In the genomic region with DNA sequence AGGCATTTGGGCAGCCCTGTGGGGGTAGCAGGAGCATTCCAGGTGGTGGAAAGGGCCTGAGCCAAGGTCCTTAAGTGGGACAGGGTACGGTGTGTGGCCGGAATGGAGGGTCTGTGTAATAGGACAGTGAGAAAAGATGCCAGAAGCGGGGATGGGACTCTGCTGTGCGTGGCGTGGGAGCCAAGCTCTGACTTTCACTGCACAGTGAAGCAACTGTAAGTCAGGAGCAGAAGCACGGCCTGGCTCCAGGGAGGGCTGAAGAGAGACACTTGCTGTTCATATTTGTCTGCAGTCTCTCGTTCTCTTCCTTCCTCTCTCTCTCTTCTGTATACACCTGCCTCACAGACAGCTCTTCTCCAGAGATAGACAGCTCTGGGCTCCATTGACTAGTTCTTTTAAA, we compare ENCODE assay signal across 12 cellular contexts. TPM values are rescaled to one million over a fixed set of nuclear protein-coding genes. Genes with fewer than 3 reads are reported as not detected.
A peak's percentile ranks its signal among the peaks of the same experiment; 100 is the strongest.
DNase-seq lines count a peak whose midpoint lies in the region; ATAC-seq and TF ChIP-seq lines count a peak whose summit lies in the region.
"Had no signal": no experiment of that assay in that cellular context is flagged by ENCODE, and none has a peak within 500 bp of the region (broad histone marks: within the 10 kb centered on the region; RNA-seq: fewer than 3 reads in every experiment).

No MANE protein-coding gene starts in this region.

- H3K27ac Mint-ChIP-seq in activated CD8-positive, alpha-beta T cell treated with anti-CD3 and anti-CD28 coated beads for 36 hours = peak overlapping the region; percentile 80
- peak overlapping the region; percentile 52 to 87 (median 78) for H3K27ac Mint-ChIP-seq in immature natural killer cell

- TF ChIP-seq EP300 in stomach (IDR thresholded peaks at IDR 0.05) = no peak

- no peaks in the 10 kb centered on the region for H3K27me3 Mint-ChIP-seq in activated CD8-positive, alpha-beta T cell treated with anti-CD3 and anti-CD28 coated beads for 36 hours
- peaks cover 9 to 20% (median 12%) of the 10 kb centered on the region in 3 donors for H3K27me3 Mint-ChIP-seq in immature natural killer cell (ENCODE audit: low read depth in 3 of 3)

- H3K36me3 ChIP-seq in stomach = no peaks in the 10 kb centered on the region
- H3K36me3 ChIP-seq: adrenal gland had no signal

- peak; percentile 60 for DNase-seq in activated CD8-positive, alpha-beta memory T cell treated with anti-CD3 and anti-CD28 coated beads, Interleukin-2, amount 50 U/mL, for 48 hours
- DNase-seq in activated CD8-positive, alpha-beta memory T cell treated with anti-CD3 and anti-CD28 coated beads for 24 hours = no peak
- DNase-seq in activated CD8-positive, alpha-beta T cell treated with anti-CD3 and anti-CD28 coated beads for 36 hours = peak; percentile 28
- DNase-seq in immature natural killer cell (no peak), stomach (no peak), HuH-7.5 (ENCODE audit: low spot score) (no peak), amniotic stem cell (lab: John Stamatoyannopoulos, UW) (no peak), NCI-H2171 treated with DMSO at 0.1 percent for 48 hours (lab: John Stamatoyannopoulos, UW) (no peak)
- DNase-seq: foreskin keratinocyte, NCI-H1694 had no signal

- peaks cover 58% of the 10 kb centered on the region for H3K4me1 Mint-ChIP-seq in activated CD8-positive, alpha-beta T cell treated with anti-CD3 and anti-CD28 coated beads for 36 hours (ENCODE audit: low read depth)
- H3K4me1 Mint-ChIP-seq in immature natural killer cell = peaks cover 58 to 60% of the 10 kb centered on the region in 2 donors

- peaks cover 13 to 66% (median 40%) of the 10 kb centered on the region in 4 donors for H3K4me1 ChIP-seq in stomach

- POLR2A ChIA-PET in activated CD8-positive, alpha-beta T cell treated with anti-CD3 and anti-CD28 coated beads for 36 hours (lab: Charles Lee) = no interaction called here

- H3K4me3 ChIP-seq in stomach = peak overlapping the region; percentile 73 to 96 (median 88)

- H3K9me3 Mint-ChIP-seq in activated CD8-positive, alpha-beta T cell treated with anti-CD3 and anti-CD28 coated beads for 36 hours = no peaks in the 10 kb centered on the region
- H3K9me3 Mint-ChIP-seq in immature natural killer cell = no peaks in the 10 kb centered on the region

- WGBS in stomach, 5 donors = 68 to 77% (median 72%) methylated on average over 7 of the region's 7 CpGs

- H3K27me3 ChIP-seq in stomach = no peaks in the 10 kb centered on the region
- H3K27me3 ChIP-seq: adrenal gland, foreskin keratinocyte, SJSA1 had no signal

- peak overlapping the region; percentile 81 for H3K4me3 Mint-ChIP-seq in activated CD8-positive, alpha-beta T cell treated with anti-CD3 and anti-CD28 coated beads for 36 hours
- H3K4me3 Mint-ChIP-seq in immature natural killer cell = peak overlapping the region; percentile 88 to 90 (median 89)

- intact Hi-C loops in activated CD8-positive, alpha-beta T cell treated with anti-CD3 and anti-CD28 coated beads for 36 hours (cut with micrococcal nuclease) = loop anchor here (5.0 kb wide), 1 partner anchor 71 kb away; a partner anchor contains a TSS
- intact Hi-C loops in stomach (cut with DNase I; ENCODE audit: low total_unique reads) = loop anchor here (10.0 kb wide), 1 partner anchor 88 kb away; no protein-coding TSS in a partner anchor

- no peaks in the 10 kb centered on the region for H3K9me3 ChIP-seq in stomach
- H3K9me3 ChIP-seq: adrenal gland, SJSA1 had no signal

- peak overlapping the region in 3 of 5 donors; percentile 18 to 96 (median 95) for H3K27ac ChIP-seq in stomach
- H3K27ac ChIP-seq: foreskin keratinocyte, SJSA1 had no signal

- CTCF ChIA-PET in activated CD8-positive, alpha-beta T cell treated with anti-CD3 and anti-CD28 coated beads for 36 hours (lab: Charles Lee) = interaction anchor here (1.0 to 3.3 kb wide), 3 partner anchors 12 to 85 kb away, joined by 4 to 11 read pairs (median 4); no protein-coding TSS in a partner anchor

- peaks cover 7% of the 10 kb centered on the region for H3K36me3 Mint-ChIP-seq in activated CD8-positive, alpha-beta T cell treated with anti-CD3 and anti-CD28 coated beads for 36 hours (ENCODE audit: low read depth)
- peaks cover 0 to 4% (median 4%) of the 10 kb centered on the region in 3 donors for H3K36me3 Mint-ChIP-seq in immature natural killer cell

- no peak for ATAC-seq in activated CD8-positive, alpha-beta T cell treated with anti-CD3 and anti-CD28 coated beads for 36 hours
- ATAC-seq: foreskin keratinocyte had no signal

- TF ChIP-seq POLR2A in stomach (IDR thresholded peaks at IDR 0.05) = no peak

- TF ChIP-seq CTCF in activated CD8-positive, alpha-beta T cell treated with anti-CD3 and anti-CD28 coated beads for 36 hours (IDR thresholded peaks at IDR 0.05) = no peak
- TF ChIP-seq CTCF in stomach (IDR thresholded peaks at IDR 0.05) = no peak

RNA-seq across cellular contexts. Expression of a gene that starts 1.9 kb away (rescaled TPM):
- 10 to 100 TPM; 14.0 to 14.2 TPM for total RNA-seq in activated CD8-positive, alpha-beta T cell treated with anti-CD3 and anti-CD28 coated beads for 36 hours
- polyA plus RNA-seq in immature natural killer cell (10 to 100 TPM; 12.8 to 21.0 (median 14.6) TPM), stomach (1 to 10 TPM; 3.2 to 3.8 (median 3.7) TPM)
- total RNA-seq in stomach = 10 to 100 TPM in 4 of 5 donors, 1 to 10 TPM in 1; 6.2 to 19.1 (median 14.7) TPM

RNA-seq across cellular contexts. Expression of a gene that starts 34.4 kb away (rescaled TPM):
- under 1 TPM; 0.13 to 0.14 TPM for total RNA-seq in activated CD8-positive, alpha-beta T cell treated with anti-CD3 and anti-CD28 coated beads for 36 hours
- polyA plus RNA-seq in immature natural killer cell (not detected), stomach (under 1 TPM in 2 of 3 donors, not detected in 1; 0.08 to 0.12 TPM)
- total RNA-seq in stomach = under 1 TPM in 2 of 5 donors, not detected in 3; 0.37 to 0.45 TPM

Comparison
In these comparisons a context has a peak if more than half of its experiments do, and no peak if none do; other contexts are left out.
1. DNase-seq: peak in activated CD8-positive, alpha-beta memory T cell treated with anti-CD3 and anti-CD28 coated beads, Interleukin-2, amount 50 U/mL, for 48 hours (single experiment) and activated CD8-positive, alpha-beta T cell treated with anti-CD3 and anti-CD28 coated beads for 36 hours (single experiment); none in activated CD8-positive, alpha-beta memory T cell treated with anti-CD3 and anti-CD28 coated beads for 24 hours (single experiment), immature natural killer cell (0 of 3), stomach (single experiment), HuH-7.5 (single experiment), amniotic stem cell (single experiment) and NCI-H2171 treated with DMSO at 0.1 percent for 48 hours (single experiment).